ENCODE assay signal across 8 cellular contexts in the genomic region with DNA sequence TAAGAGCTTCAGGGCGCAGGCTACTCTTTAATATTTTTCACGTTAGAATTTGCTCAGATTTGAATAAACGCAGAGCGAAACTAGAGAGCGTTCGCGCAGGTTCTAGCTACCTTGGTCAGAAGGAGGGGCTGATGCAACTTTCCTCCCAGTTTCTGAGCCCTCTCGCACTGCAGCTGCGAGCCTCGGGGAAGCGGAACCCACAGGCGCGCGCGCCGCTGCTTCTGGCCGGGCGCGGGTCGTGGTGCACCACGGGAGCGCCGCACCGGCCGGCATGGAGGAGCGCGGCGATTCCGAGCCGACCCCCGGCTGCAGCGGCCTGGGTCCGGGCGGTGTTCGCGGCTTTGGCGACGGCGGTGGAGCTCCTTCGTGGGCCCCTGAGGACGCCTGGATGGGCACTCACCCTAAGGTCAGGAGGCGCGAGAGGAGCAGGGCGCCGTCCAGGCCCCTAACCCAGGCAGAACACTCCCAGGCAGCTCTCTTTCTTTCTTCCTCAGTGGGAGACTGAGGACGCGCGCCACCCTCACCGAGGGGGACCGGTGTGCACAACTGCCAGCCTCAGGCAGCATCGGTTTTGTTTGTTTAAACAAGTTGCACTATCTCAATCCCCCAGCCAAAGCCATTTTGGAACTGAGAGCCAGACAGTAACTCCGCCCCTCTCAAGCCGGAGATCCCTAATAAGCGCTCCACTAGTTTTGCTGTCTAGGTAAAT. TPM values are rescaled to one million over a fixed set of nuclear protein-coding genes. Genes with fewer than 3 reads are reported as not detected.
A peak's percentile ranks its signal among the peaks of the same experiment; 100 is the strongest.
DNase-seq lines count a peak whose midpoint lies in the region; ATAC-seq, FAIRE-seq and TF ChIP-seq lines count a peak whose summit lies in the region.

A gene (plus strand): TSS at position 246 of the 709 bp plus-strand sequence. CDS start 26 bp downstream, at position 272.

- TF ChIP-seq CTCF in GM23338 (conservative IDR thresholded peaks at IDR 0.05; ENCODE audit: low read depth in 2 of 2) (no peak), LNCaP clone FGC (IDR thresholded peaks at IDR 0.05; ENCODE audit: control insufficient read depth, extremely low read depth, insufficient read depth) (0 out of 2 replicates have a peak, but pooled peaks have one; percentile 7), testis (IDR thresholded peaks at IDR 0.05) (no peak)

- H3K79me2 ChIP-seq in GM23338 (replicated peaks; ENCODE audit: insufficient read depth) = peaks cover 12% of the 10 kb centered on the region; the same call in 1 of the 2 replicates

- H3F3A ChIP-seq in GM23338 (replicated peaks; ENCODE audit: low read depth) = no peaks in the 10 kb centered on the region

- peak within 1 kb of the TSS; percentile 88 for H3K27ac ChIP-seq in GM23338 (ENCODE audit: low read depth)
- peak within 1 kb of the TSS; percentile 80 to 82 for H3K27ac ChIP-seq in testis

- H3K36me3 ChIP-seq in GM23338 (ENCODE audit: insufficient read depth) = no peaks in the 10 kb centered on the region; the same call in 1 of the 2 replicates
- H3K36me3 ChIP-seq in testis (ENCODE audit: low read depth, missing control alignments) = no peaks in the 10 kb centered on the region

- DNase-seq in ELF-1 (ENCODE audit: low read depth, low spot score) (peak; percentile 85), GM23338 (ENCODE audit: low spot score) (peak; percentile 84), LNCaP clone FGC (ENCODE audit: low read depth) (peak; percentile 54), SIG-M5 treated with dmso at 0.1 percent for 504 hours (lab: John Stamatoyannopoulos, UW; ENCODE audit: unreplicated experiment) (peak; percentile 86), activated gamma-delta T cell treated with Interleukin-2 at 50 U/mL for 16 hours (peak; percentile 71), frontal cortex (ENCODE audit: low spot score in 2 of 2) (peak; percentile 62 to 70), occipital lobe (lab: John Stamatoyannopoulos, UW) (peak; percentile 75), testis (peak; percentile 82)

- H3K9me3 ChIP-seq in testis = no peaks in the 10 kb centered on the region

- peaks cover 58% of the 10 kb centered on the region for H3K4me1 Mint-ChIP-seq in GM23338

- peak within 1 kb of the TSS; percentile 70 for H3K4me3 ChIP-seq in GM23338
- peak within 1 kb of the TSS; percentile 68 for H3K4me3 ChIP-seq in LNCaP clone FGC (ENCODE audit: low read depth, low read length)
- H3K4me3 ChIP-seq in testis = peak within 1 kb of the TSS; percentile 73 to 89

- no peaks in the 10 kb centered on the region for H3K27me3 ChIP-seq in GM23338 (ENCODE audit: insufficient read depth)
- H3K27me3 ChIP-seq in testis = no peaks in the 10 kb centered on the region

- peak within 1 kb of the TSS; percentile 83 for H3K4me2 ChIP-seq in GM23338

- H2AFZ ChIP-seq in GM23338 = peak within 1 kb of the TSS; percentile 14; the same call in 1 of the 2 replicates

- H3K9me3 Mint-ChIP-seq in GM23338 = peaks cover 3% of the 10 kb centered on the region; the same call in 1 of the 3 replicates

- peak; percentile 92 for ATAC-seq in GM23338

- H4K20me1 ChIP-seq in GM23338 (replicated peaks; ENCODE audit: insufficient read depth) = no peaks in the 10 kb centered on the region

- peaks cover 29% of the 10 kb centered on the region for H3K36me3 Mint-ChIP-seq in GM23338 (ENCODE audit: low read depth)

- intact Hi-C loops in testis (cut with DNase I; ENCODE audit: low total_unique reads) = no loop called here

- TF ChIP-seq POLR2A in testis (IDR thresholded peaks at IDR 0.05) = no peak

- no peaks in the 10 kb centered on the region for H3K9me2 ChIP-seq in GM23338 (ENCODE audit: insufficient read depth)

- peak within 1 kb of the TSS; percentile 92 for H3K4me3 Mint-ChIP-seq in GM23338

- H3K27ac Mint-ChIP-seq in GM23338 = peak within 1 kb of the TSS; percentile 100

- peaks cover 5% of the 10 kb centered on the region for H3K27me3 Mint-ChIP-seq in GM23338 (ENCODE audit: insufficient read depth, low read depth, poor library complexity)

- H3K4me1 ChIP-seq in GM23338 (ENCODE audit: insufficient read depth) (peaks cover 48% of the 10 kb centered on the region), testis (no peaks in the 10 kb centered on the region)

- 0% methylated on average over 34 to 36 of the region's 54 CpGs for WGBS in testis, 2 donors

- no peak for FAIRE-seq in frontal cortex (lab: Jason Lieb, UNC)

TF ChIP-seq in GM23338, 12 proteins besides CTCF, POLR2A, EP300 and RAD21:
- peak; percentile 74 for TF ChIP-seq POLR2AphosphoS5 (IDR thresholded peaks at IDR 0.05; ENCODE audit: low read depth)
- TF ChIP-seq, protein P1, sequence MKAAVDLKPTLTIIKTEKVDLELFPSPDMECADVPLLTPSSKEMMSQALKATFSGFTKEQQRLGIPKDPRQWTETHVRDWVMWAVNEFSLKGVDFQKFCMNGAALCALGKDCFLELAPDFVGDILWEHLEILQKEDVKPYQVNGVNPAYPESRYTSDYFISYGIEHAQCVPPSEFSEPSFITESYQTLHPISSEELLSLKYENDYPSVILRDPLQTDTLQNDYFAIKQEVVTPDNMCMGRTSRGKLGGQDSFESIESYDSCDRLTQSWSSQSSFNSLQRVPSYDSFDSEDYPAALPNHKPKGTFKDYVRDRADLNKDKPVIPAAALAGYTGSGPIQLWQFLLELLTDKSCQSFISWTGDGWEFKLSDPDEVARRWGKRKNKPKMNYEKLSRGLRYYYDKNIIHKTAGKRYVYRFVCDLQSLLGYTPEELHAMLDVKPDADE (IDR thresholded peaks at IDR 0.05) = no peak

RNA-seq across cellular contexts. Expression of the gene that starts here (rescaled TPM):
- 55.8 and 61.0 TPM in 2 replicates for total RNA-seq in GM23338 (2014; rRNA removed; shearing (Covaris generic))
- 51.6 and 55.8 TPM in 2 replicates for polyA plus RNA-seq in GM23338 (2016; fragmentation: Nextera tagmentation; extraction: Ambion mirVana)
- 30.2 TPM for total RNA-seq in frontal cortex
- total RNA-seq in occipital lobe = 30.4 TPM
- total RNA-seq in testis = 10 to 100 TPM; 33.8 to 36.3 TPM
- 24.4 TPM for polyA plus RNA-seq in testis (ENCODE audit: insufficient read depth, low read depth, low replicate concordance)

Comparison
In these comparisons a context has a peak if more than half of its experiments do, and no peak if none do; other contexts are left out.
1. Peak in every context shown above with its lines: DNase-seq, ATAC-seq, H3K4me3 ChIP-seq and H3K27ac ChIP-seq.